In the genomic region with DNA sequence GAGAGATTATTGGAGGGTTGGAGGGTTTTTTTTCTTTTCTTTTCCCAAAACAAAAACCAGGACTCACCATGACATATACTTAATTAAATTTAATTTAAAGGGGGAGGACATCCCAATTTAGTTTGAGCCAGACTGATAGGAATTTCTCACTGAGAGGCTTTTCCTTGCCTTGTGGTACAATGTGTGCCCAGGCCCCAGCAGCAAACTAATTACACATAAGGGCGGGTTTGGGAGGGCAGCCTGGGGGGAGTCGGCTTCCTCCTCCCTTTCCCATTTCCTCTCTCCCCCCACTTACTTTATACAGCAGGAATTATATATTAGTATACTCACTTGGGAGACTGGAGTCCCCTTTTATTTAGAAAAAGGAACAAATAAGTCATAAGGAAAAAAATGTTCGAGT, we compare ENCODE assay signal across 9 cellular contexts. TPM values are rescaled to one million over a fixed set of nuclear protein-coding genes. Genes with fewer than 3 reads are reported as not detected.
DNase-seq lines count a peak whose midpoint lies in the region; ATAC-seq and TF ChIP-seq lines count a peak whose summit lies in the region.
"Had no signal": no experiment of that assay in that cellular context is flagged by ENCODE, and none has a peak within 500 bp of the region (broad histone marks: within the 10 kb centered on the region; RNA-seq: fewer than 3 reads in every experiment).

No MANE protein-coding gene starts in this region.

- no peak for TF ChIP-seq CTCF in foreskin fibroblast (IDR thresholded peaks at IDR 0.05; ENCODE audit: low read depth, low read length)

- no peak for ATAC-seq in GM18868 (IDR thresholded peaks at IDR 0.05; ENCODE audit: unreplicated experiment)
- ATAC-seq: esophagus mucosa had no signal

- DNase-seq in H4 (ENCODE audit: low spot score) = peak; percentile 50
- peak; percentile 23 for DNase-seq in RPMI8226
- peak; percentile 53 to 80 for DNase-seq in foreskin fibroblast
- no peak for DNase-seq in skeletal muscle cell (ENCODE audit: low read depth)
- DNase-seq in GF-D8 (lab: John Stamatoyannopoulos, UW) = no peak
- no peak for DNase-seq in NCI-H1930 (lab: John Stamatoyannopoulos, UW)
- no peak for DNase-seq in OCI-M2 (lab: John Stamatoyannopoulos, UW; ENCODE audit: unreplicated experiment)

- H3K4me3 ChIP-seq in foreskin fibroblast (ENCODE audit: low read depth in 1 of 2, low read length in 2 of 2) (peak overlapping the region; percentile 75 to 80), skeletal muscle cell (ENCODE audit: low read depth, low read length) (peak overlapping the region; percentile 72)

RNA-seq across cellular contexts. Expression of a gene that starts 2.9 kb away (rescaled TPM):
- 33.8 and 42.3 TPM in 2 replicates for total RNA-seq in H4 (2014; rRNA removed; shearing (Covaris generic))

Comparison
In these comparisons a context has a peak if more than half of its experiments do, and no peak if none do; other contexts are left out.
1. DNase-seq: peak in H4 (single experiment), RPMI8226 (single experiment) and foreskin fibroblast (2 of 2); none in skeletal muscle cell (single experiment), GF-D8 (single experiment), NCI-H1930 (0 of 2) and OCI-M2 (single experiment).